5 cellular contexts compared by ENCODE assay signal in the genomic region with DNA sequence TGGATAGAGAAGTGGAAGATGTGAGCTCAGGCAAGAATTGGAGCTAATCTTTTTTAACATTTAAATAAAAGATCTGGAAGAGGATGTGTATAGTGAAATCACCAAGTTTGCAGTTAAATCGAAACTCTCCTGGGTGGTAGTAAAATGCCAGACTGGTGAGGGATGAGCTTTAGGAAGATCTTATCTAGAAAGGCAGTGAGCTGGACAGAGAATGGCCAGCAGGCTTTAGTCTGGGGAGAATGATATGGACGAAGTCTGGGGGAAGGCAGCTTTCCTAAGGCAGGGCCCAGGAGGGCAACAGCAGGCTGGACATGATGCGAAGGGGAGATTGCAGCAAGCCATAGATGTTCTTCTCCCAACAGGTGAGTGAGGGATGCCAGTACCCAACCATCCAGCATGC. TPM values are rescaled to one million over a fixed set of nuclear protein-coding genes. Genes with fewer than 3 reads are reported as not detected.
"Had no signal": no experiment of that assay in that cellular context is flagged by ENCODE, and none has a peak within 500 bp of the region (broad histone marks: within the 10 kb centered on the region; RNA-seq: fewer than 3 reads in every experiment).

No MANE protein-coding gene starts in this region.

- DNase-seq: IMR-90 had no signal

- H3K27ac ChIP-seq: HL-60 had no signal

- H3K36me3 Mint-ChIP-seq: IgD-negative memory B cell had no signal

- H3K4me3 Mint-ChIP-seq: IgD-negative memory B cell had no signal

- ATAC-seq: HepG2, K562 had no signal

- H3K4me3 ChIP-seq: K562 had no signal

RNA-seq across cellular contexts. Expression of a gene that starts 25.6 kb away (rescaled TPM):
- total RNA-seq: HepG2, IMR-90, K562 had no signal
- polyA plus RNA-seq: HepG2, IgD-negative memory B cell, IMR-90, K562 had no signal
